11 cellular contexts compared by ENCODE assay signal in the genomic region with DNA sequence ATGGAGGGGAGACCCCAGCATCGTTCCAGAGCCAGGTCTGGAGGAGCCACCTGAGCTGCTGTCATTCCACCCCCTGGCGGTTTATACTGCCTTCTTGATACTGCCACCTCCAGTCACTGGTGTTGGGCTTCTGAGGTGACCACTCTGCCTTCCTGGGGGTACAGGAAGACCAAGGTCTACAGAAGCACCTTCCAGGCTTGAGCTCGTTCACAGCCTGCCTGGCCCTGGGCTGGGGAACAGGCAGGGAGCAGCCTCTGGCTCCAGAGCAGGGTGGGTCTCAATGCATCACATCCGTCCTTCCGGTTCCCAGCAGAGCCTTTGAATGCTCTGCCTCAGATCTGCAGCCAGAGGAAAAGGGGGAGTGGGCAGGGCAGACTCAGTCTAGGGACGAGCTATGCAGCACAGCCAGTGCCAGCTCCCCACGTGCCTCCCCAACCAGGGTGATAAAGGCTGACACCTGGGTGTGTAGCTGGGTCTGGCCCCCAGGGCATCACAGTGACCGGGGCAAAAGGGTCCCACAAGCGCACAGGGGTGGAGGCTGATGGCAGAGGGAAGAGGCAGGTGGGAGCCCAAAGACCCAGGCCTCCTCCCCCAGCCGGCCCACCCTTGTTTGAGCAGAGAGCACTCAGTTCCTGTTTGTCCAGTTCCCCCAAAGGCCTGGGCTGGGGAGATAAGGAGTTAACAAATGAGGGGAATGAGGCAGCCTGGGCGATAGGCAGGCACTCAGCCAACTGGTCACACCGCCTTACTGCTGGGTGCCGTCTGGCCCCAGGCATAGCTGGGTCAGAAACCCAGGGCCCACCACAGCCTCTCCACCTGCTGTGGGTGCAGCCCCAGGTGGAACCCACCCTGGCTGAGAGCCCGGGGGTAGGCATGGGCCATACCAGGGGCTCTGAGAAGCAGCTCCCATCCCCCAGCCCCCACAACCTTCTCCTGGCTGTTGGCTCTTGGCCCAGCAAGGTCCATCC. TPM values are rescaled to one million over a fixed set of nuclear protein-coding genes. Genes with fewer than 3 reads are reported as not detected.
DNase-seq lines count a peak whose midpoint lies in the region; ATAC-seq lines count a peak whose summit lies in the region.
"Had no signal": no experiment of that assay in that cellular context is flagged by ENCODE, and none has a peak within 500 bp of the region (broad histone marks: within the 10 kb centered on the region; RNA-seq: fewer than 3 reads in every experiment).

No MANE protein-coding gene starts in this region.

- H3K36me3 Mint-ChIP-seq in activated naive CD4-positive, alpha-beta T cell treated with anti-CD3 and anti-CD28 coated beads, Interleukin-2, amount 10 ng/mL, durations not matched to agents 7 days and 5 days = peaks cover 52% of the 10 kb centered on the region

- no peak for ATAC-seq in GM18870 (IDR thresholded peaks at IDR 0.05; ENCODE audit: unreplicated experiment)

- no peak for DNase-seq in activated naive CD4-positive, alpha-beta T cell treated with anti-CD3 and anti-CD28 coated beads, Interleukin-2, amount 10 ng/mL, durations not matched to agents 7 days and 5 days
- DNase-seq in activated naive CD4-positive, alpha-beta T cell treated with anti-CD3 and anti-CD28 coated beads, Interleukin-2, amount 50 U/mL, for 16 hours = no peak
- DNase-seq in dermis blood vessel endothelial cell (peak; percentile 91), NCI-H524 treated with DMSO at 0.1 percent for 48 hours (lab: John Stamatoyannopoulos, UW) (no peak)
- no peak for DNase-seq in stimulated activated CD4-positive, alpha-beta T cell treated with anti-CD3 and anti-CD28 coated beads, Interleukin-15, amount 100 ng/mL, for 24 hours
- DNase-seq: GOT3, tibial artery had no signal

- H3K36me3 ChIP-seq in mesodermal cell (ENCODE audit: control insufficient read depth, insufficient read depth, low read length) (peaks cover 6% of the 10 kb centered on the region), urinary bladder (ENCODE audit: insufficient read depth) (no peaks in the 10 kb centered on the region)

- H3K4me3 ChIP-seq in mesodermal cell (ENCODE audit: extremely low read depth, insufficient read depth, low read length, poor library complexity, severe bottlenecking) (no peak overlapping the region), urinary bladder (ENCODE audit: low read depth, low read length) (no peak overlapping the region)
- H3K4me3 ChIP-seq: tibial artery had no signal

- H3K4me1 ChIP-seq in mesodermal cell (ENCODE audit: control insufficient read depth, insufficient read depth, low read length, poor library complexity, severe bottlenecking) = no peaks in the 10 kb centered on the region
- no peaks in the 10 kb centered on the region for H3K4me1 ChIP-seq in urinary bladder (ENCODE audit: insufficient read depth)

- peak overlapping the region; percentile 80 for H3K27ac Mint-ChIP-seq in activated naive CD4-positive, alpha-beta T cell treated with anti-CD3 and anti-CD28 coated beads, Interleukin-2, amount 10 ng/mL, durations not matched to agents 7 days and 5 days

- peaks cover 7% of the 10 kb centered on the region for H3K27me3 Mint-ChIP-seq in activated naive CD4-positive, alpha-beta T cell treated with anti-CD3 and anti-CD28 coated beads, Interleukin-2, amount 10 ng/mL, durations not matched to agents 7 days and 5 days

- no peaks in the 10 kb centered on the region for H3K9me3 ChIP-seq in mesodermal cell (ENCODE audit: control insufficient read depth, low read length)
- H3K9me3 ChIP-seq: tibial artery had no signal

- H3K27ac ChIP-seq in mesodermal cell (ENCODE audit: low read depth, low read length, severe bottlenecking) = peak overlapping the region; percentile 29
- peak overlapping the region; percentile 39 for H3K27ac ChIP-seq in urinary bladder (ENCODE audit: low read depth)
- H3K27ac ChIP-seq: tibial artery had no signal

- no peak overlapping the region for H3K4me3 Mint-ChIP-seq in activated naive CD4-positive, alpha-beta T cell treated with anti-CD3 and anti-CD28 coated beads, Interleukin-2, amount 10 ng/mL, durations not matched to agents 7 days and 5 days

- CTCF ChIA-PET in activated naive CD4-positive, alpha-beta T cell treated with anti-CD3 and anti-CD28 coated beads, Interleukin-2, amount 10 ng/mL, durations not matched to agents 7 days and 5 days (lab: Charles Lee) = interaction anchor here (0.8 to 1.5 kb wide), 6 partner anchors 9 to 51 kb away, joined by 3 to 4 read pairs (median 3); no protein-coding TSS in a partner anchor

- 90% methylated on average over 11 to 13 of the region's 14 CpGs for WGBS in mesodermal cell (ENCODE audit: insufficient coverage in 2 of 2), 2 experiments
- WGBS in urinary bladder = 39% methylated on average over 14 of the region's 14 CpGs

- no peaks in the 10 kb centered on the region for H3K9me3 Mint-ChIP-seq in activated naive CD4-positive, alpha-beta T cell treated with anti-CD3 and anti-CD28 coated beads, Interleukin-2, amount 10 ng/mL, durations not matched to agents 7 days and 5 days

- peaks cover 22% of the 10 kb centered on the region for H3K4me1 Mint-ChIP-seq in activated naive CD4-positive, alpha-beta T cell treated with anti-CD3 and anti-CD28 coated beads, Interleukin-2, amount 10 ng/mL, durations not matched to agents 7 days and 5 days

RNA-seq across cellular contexts. Expression of gene DEGS2, which starts 17.1 kb away (rescaled TPM):
- 0.68 and 2.0 TPM in 2 replicates for total RNA-seq in dermis blood vessel endothelial cell
- not detected for polyA plus RNA-seq in mesodermal cell (2013, experiment 1 of 2)
- not detected for polyA plus RNA-seq in mesodermal cell (2013, experiment 2 of 2)
- total RNA-seq in urinary bladder = 6.5 TPM
- polyA plus RNA-seq in urinary bladder = 6.2 TPM
- total RNA-seq: astrocyte had no signal
